ENCODE assay signal across 1 cellular context in genomic region chr12:106141452-106141851, GRCh38.
TF ChIP-seq lines count a peak whose summit lies in the region.

No MANE protein-coding gene starts in this region.

TF ChIP-seq in GM23338, 12 proteins besides CTCF, POLR2A, EP300 and RAD21 (continued from another document):
- TF ChIP-seq, protein P1, sequence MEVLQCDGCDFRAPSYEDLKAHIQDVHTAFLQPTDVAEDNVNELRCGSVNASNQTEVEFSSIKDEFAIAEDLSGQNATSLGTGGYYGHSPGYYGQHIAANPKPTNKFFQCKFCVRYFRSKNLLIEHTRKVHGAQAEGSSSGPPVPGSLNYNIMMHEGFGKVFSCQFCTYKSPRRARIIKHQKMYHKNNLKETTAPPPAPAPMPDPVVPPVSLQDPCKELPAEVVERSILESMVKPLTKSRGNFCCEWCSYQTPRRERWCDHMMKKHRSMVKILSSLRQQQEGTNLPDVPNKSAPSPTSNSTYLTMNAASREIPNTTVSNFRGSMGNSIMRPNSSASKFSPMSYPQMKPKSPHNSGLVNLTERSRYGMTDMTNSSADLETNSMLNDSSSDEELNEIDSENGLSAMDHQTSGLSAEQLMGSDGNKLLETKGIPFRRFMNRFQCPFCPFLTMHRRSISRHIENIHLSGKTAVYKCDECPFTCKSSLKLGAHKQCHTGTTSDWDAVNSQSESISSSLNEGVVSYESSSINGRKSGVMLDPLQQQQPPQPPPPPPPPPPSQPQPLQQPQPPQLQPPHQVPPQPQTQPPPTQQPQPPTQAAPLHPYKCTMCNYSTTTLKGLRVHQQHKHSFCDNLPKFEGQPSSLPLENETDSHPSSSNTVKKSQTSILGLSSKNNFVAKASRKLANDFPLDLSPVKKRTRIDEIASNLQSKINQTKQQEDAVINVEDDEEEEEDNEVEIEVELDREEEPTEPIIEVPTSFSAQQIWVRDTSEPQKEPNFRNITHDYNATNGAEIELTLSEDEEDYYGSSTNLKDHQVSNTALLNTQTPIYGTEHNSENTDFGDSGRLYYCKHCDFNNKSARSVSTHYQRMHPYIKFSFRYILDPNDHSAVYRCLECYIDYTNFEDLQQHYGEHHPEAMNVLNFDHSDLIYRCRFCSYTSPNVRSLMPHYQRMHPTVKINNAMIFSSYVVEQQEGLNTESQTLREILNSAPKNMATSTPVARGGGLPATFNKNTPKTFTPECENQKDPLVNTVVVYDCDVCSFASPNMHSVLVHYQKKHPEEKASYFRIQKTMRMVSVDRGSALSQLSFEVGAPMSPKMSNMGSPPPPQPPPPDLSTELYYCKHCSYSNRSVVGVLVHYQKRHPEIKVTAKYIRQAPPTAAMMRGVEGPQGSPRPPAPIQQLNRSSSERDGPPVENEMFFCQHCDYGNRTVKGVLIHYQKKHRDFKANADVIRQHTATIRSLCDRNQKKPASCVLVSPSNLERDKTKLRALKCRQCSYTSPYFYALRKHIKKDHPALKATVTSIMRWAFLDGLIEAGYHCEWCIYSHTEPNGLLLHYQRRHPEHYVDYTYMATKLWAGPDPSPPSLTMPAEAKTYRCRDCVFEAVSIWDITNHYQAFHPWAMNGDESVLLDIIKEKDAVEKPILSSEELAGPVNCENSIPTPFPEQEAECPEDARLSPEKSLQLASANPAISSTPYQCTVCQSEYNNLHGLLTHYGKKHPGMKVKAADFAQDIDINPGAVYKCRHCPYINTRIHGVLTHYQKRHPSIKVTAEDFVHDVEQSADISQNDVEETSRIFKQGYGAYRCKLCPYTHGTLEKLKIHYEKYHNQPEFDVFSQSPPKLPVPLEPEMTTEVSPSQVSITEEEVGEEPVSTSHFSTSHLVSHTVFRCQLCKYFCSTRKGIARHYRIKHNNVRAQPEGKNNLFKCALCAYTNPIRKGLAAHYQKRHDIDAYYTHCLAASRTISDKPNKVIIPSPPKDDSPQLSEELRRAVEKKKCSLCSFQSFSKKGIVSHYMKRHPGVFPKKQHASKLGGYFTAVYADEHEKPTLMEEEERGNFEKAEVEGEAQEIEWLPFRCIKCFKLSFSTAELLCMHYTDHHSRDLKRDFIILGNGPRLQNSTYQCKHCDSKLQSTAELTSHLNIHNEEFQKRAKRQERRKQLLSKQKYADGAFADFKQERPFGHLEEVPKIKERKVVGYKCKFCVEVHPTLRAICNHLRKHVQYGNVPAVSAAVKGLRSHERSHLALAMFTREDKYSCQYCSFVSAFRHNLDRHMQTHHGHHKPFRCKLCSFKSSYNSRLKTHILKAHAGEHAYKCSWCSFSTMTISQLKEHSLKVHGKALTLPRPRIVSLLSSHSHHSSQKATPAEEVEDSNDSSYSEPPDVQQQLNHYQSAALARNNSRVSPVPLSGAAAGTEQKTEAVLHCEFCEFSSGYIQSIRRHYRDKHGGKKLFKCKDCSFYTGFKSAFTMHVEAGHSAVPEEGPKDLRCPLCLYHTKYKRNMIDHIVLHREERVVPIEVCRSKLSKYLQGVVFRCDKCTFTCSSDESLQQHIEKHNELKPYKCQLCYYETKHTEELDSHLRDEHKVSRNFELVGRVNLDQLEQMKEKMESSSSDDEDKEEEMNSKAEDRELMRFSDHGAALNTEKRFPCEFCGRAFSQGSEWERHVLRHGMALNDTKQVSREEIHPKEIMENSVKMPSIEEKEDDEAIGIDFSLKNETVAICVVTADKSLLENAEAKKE (CRISPR knock-in tag; IDR thresholded peaks at IDR 0.05): no peak
- no peak for TF ChIP-seq EZH2phosphoT487 (IDR thresholded peaks at IDR 0.05; ENCODE audit: unreplicated experiment)
